ENCODE assay signal across 8 cellular contexts in the genomic region with DNA sequence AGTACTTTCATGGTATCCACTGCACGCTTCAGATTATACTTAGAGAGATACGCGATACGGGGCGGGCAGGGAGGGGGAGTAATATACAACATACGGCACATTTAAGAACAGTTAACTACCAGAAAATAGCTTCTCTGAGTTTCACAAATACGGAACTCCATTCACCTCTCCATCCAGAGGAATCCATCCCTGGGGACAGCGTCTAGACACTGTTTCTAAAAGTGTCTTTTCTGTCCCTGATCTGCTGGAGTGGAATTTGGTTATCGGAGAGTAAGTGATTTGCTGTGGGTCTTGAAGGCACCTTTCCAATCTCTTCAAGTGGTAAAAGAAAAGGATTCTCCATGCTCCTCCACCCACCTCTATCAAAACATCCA. TPM values are rescaled to one million over a fixed set of nuclear protein-coding genes. Genes with fewer than 3 reads are reported as not detected.
DNase-seq lines count a peak whose midpoint lies in the region; ATAC-seq and TF ChIP-seq lines count a peak whose summit lies in the region.

No MANE protein-coding gene starts in this region.

- peak overlapping the region; percentile 87 to 100 (median 97) for H3K4me3 ChIP-seq in BLaER1 treated with 17β-estradiol and CSF1 and Interleukin-3, amounts not matched to agents 10 nM and 100 nM
- H3K4me3 ChIP-seq in WERI-Rb-1 (ENCODE audit: low read depth, low read length) (peak overlapping the region; percentile 97), gastroesophageal sphincter (peak overlapping the region; percentile 89 to 97)

- TF ChIP-seq POLR2A in gastroesophageal sphincter (IDR thresholded peaks at IDR 0.05), result no peak

- peak overlapping the region; percentile 92 to 98 (median 95) for H3K9ac ChIP-seq in BLaER1 treated with 17β-estradiol and CSF1 and Interleukin-3, amounts not matched to agents 10 nM and 100 nM

- peak overlapping the region; percentile 80 to 95 (median 91) for H3K27ac ChIP-seq in BLaER1 treated with 17β-estradiol and CSF1 and Interleukin-3, amounts not matched to agents 10 nM and 100 nM
- H3K27ac ChIP-seq in WERI-Rb-1 (peak overlapping the region; percentile 95), gastroesophageal sphincter (peak overlapping the region; percentile 93 to 95 (median 94))

- H3K4me3 Mint-ChIP-seq in progenitor cell of endocrine pancreas (ENCODE audit: low read depth), result peak overlapping the region; percentile 100

- peak overlapping the region; percentile 95 for H3K27ac Mint-ChIP-seq in progenitor cell of endocrine pancreas

- H3K36me3 ChIP-seq in BLaER1 treated with 17β-estradiol and CSF1 and Interleukin-3, amounts not matched to agents 10 nM and 100 nM, result peaks cover 23 to 37% (median 31%) of the 10 kb centered on the region in 11 experiments
- H3K36me3 ChIP-seq in WERI-Rb-1 (peaks cover 13% of the 10 kb centered on the region), gastroesophageal sphincter (peaks cover 0 to 13% of the 10 kb centered on the region in 2 donors)

- no peaks in the 10 kb centered on the region for H3K9me3 ChIP-seq in BLaER1 treated with 17β-estradiol and CSF1 and Interleukin-3, amounts not matched to agents 10 nM and 100 nM (replicated peaks in 1 of 11)
- H3K9me3 ChIP-seq in WERI-Rb-1 (ENCODE audit: severe bottlenecking) (no peaks in the 10 kb centered on the region), gastroesophageal sphincter (no peaks in the 10 kb centered on the region)

- peaks cover 0 to 41% (median 14%) of the 10 kb centered on the region in 11 experiments; a peak in 12 of 22 replicates for H4K20me1 ChIP-seq in BLaER1 treated with 17β-estradiol and CSF1 and Interleukin-3, amounts not matched to agents 10 nM and 100 nM

- peaks cover 26 to 43% (median 40%) of the 10 kb centered on the region in 10 experiments for H3K4me1 ChIP-seq in BLaER1 treated with 17β-estradiol and CSF1 and Interleukin-3, amounts not matched to agents 10 nM and 100 nM
- peaks cover 0 to 30% (median 11%) of the 10 kb centered on the region in 3 donors for H3K4me1 ChIP-seq in gastroesophageal sphincter

- H3K27me3 ChIP-seq in BLaER1 treated with 17β-estradiol and CSF1 and Interleukin-3, amounts not matched to agents 10 nM and 100 nM, result no peaks in the 10 kb centered on the region
- H3K27me3 ChIP-seq in WERI-Rb-1 (ENCODE audit: insufficient read depth, low read depth, severe bottlenecking), result no peaks in the 10 kb centered on the region
- H3K27me3 ChIP-seq in gastroesophageal sphincter, result no peaks in the 10 kb centered on the region

- 0% methylated on average over 9 of the region's 9 CpGs for WGBS in gastroesophageal sphincter (ENCODE audit: low coverage in 1 of 2), 2 donors

- H3K4me1 Mint-ChIP-seq in progenitor cell of endocrine pancreas (ENCODE audit: low read depth), result peaks cover 13% of the 10 kb centered on the region

- no peak for TF ChIP-seq EP300 in gastroesophageal sphincter (IDR thresholded peaks at IDR 0.05)

- peak; percentile 23 for DNase-seq in HCEC 1CT
- no peak for DNase-seq in WERI-Rb-1
- no peak for DNase-seq in progenitor cell of endocrine pancreas (ENCODE audit: low spot score, unreplicated experiment)
- DNase-seq in NOMO-1 (lab: John Stamatoyannopoulos, UW; ENCODE audit: unreplicated experiment in 2 of 2), result no peak
- no peak for DNase-seq in mucosa of gallbladder (ENCODE audit: low spot score)

- peak overlapping the region; percentile 76 to 95 (median 86) for H3K4me2 ChIP-seq in BLaER1 treated with 17β-estradiol and CSF1 and Interleukin-3, amounts not matched to agents 10 nM and 100 nM

- TF ChIP-seq CTCF in WERI-Rb-1 (IDR thresholded peaks at IDR 0.05; ENCODE audit: low read depth, low read length) (no peak), gastroesophageal sphincter (IDR thresholded peaks at IDR 0.05) (no peak), progenitor cell of endocrine pancreas (IDR thresholded peaks at IDR 0.05; ENCODE audit: unreplicated experiment) (no peak)

- peaks cover 5% of the 10 kb centered on the region for H3K27me3 Mint-ChIP-seq in progenitor cell of endocrine pancreas

- H3K36me3 Mint-ChIP-seq in progenitor cell of endocrine pancreas (ENCODE audit: insufficient read depth), result peaks cover 6% of the 10 kb centered on the region

- no peak for ATAC-seq in gastroesophageal sphincter
- no peak for ATAC-seq in HG03457 (IDR thresholded peaks at IDR 0.05; ENCODE audit: unreplicated experiment)

- no peaks in the 10 kb centered on the region for H3K9me3 Mint-ChIP-seq in progenitor cell of endocrine pancreas (ENCODE audit: low read depth)

RNA-seq across cellular contexts. Expression of a gene that starts 0.8 kb away (rescaled TPM):
- 10 to 100 TPM; 42.5 to 90.3 (median 49.2) TPM for total RNA-seq in gastroesophageal sphincter
- 52.0 and 56.7 TPM in 2 replicates for total RNA-seq in progenitor cell of endocrine pancreas
- 82.6 TPM for total RNA-seq in mucosa of gallbladder
